Comparison of ENCODE assay signal across 24 cellular contexts in the genomic region with DNA sequence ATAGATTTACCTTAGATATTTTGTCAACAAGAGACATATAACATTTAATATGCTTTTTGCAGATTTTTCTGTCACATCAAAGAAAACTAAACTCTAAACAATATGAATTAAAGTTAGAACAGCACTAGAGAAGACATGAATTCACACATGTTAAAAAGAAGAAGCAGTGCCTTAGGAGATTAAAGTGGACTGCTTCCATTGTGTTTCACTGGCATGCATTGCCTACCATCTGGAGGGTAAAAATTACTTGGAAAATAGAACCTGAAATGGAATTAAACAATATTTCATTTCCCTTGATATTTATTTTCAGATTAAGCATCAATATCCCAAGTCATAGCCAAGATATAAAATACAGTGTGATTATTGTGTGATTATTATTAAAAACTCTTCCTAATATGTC.
"Had no signal": no experiment of that assay in that cellular context is flagged by ENCODE, and none has a peak within 500 bp of the region (broad histone marks: within the 10 kb centered on the region; RNA-seq: fewer than 3 reads in every experiment).

No MANE protein-coding gene starts in this region.

- DNase-seq: dermis blood vessel endothelial cell; dorsolateral prefrontal cortex; effector CD4-positive, alpha-beta T cell; effector memory CD4-positive, alpha-beta T cell; erythroblast; esophagus squamous epithelium; foreskin fibroblast; foreskin melanocyte; gastrocnemius medialis; glutamatergic neuron; head of caudate nucleus; heart right ventricle; hippocampal formation; left cardiac atrium; left lung; left ventricle myocardium superior; lower lobe of right lung; mesenchymal stem cell; mucosa of descending colon; naive B cell; naive thymus-derived CD8-positive, alpha-beta T cell had no signal

- ATAC-seq: esophagus mucosa; gastrocnemius medialis; heart right ventricle; left cardiac atrium; left lung; left ventricle myocardium superior; lower lobe of right lung; mucosa of descending colon; naive thymus-derived CD8-positive, alpha-beta T cell had no signal

- H3K4me3 ChIP-seq: coronary artery, dorsolateral prefrontal cortex, esophagus squamous epithelium, gastrocnemius medialis, heart right ventricle, left lung, lower lobe of right lung, mucosa of descending colon had no signal

- H3K27me3 ChIP-seq: dorsolateral prefrontal cortex, esophagus squamous epithelium, gastrocnemius medialis, heart right ventricle, left lung had no signal

- H3K9me3 ChIP-seq: esophagus squamous epithelium, gastrocnemius medialis had no signal

- H3K36me3 ChIP-seq: esophagus squamous epithelium, gastrocnemius medialis, heart right ventricle, left lung, lower lobe of right lung had no signal

- H3K27ac ChIP-seq: coronary artery, dorsolateral prefrontal cortex, epithelial cell of prostate, esophagus squamous epithelium, gastrocnemius medialis, heart right ventricle, left lung, lower lobe of right lung had no signal
